2 cellular contexts compared by ENCODE assay signal in the genomic region with DNA sequence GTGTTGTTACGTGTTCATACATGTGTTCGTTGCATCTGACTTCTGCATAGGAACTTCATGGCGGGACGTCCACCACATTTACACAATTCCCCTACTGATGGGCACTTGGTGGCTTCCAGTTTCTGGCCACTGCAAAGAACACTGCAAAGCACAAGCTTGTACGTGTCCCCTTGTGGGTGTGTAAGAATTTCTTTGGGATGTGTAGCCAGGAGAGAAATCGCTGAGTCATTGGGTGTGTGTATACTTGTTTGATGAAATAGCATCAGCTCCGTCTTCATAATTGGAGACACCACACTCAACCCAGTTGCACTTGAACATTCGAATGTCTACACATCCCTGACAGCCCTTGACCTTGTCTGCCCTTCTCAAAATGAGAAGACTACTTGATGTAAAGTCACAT.
TF ChIP-seq lines count a peak whose summit lies in the region.

No MANE protein-coding gene starts in this region.

TF ChIP-seq in IMR-90, 13 proteins besides CTCF, POLR2A, EP300 and RAD21:
- TF ChIP-seq FOS (IDR thresholded peaks at IDR 0.05; ENCODE audit: low read depth, low read length) = no peak
- peak; percentile 51; the same call in 1 of the 2 replicates for TF ChIP-seq MAFK (IDR thresholded peaks at IDR 0.05; ENCODE audit: low read depth, low read length)
- no peak for TF ChIP-seq MXI1 (IDR thresholded peaks at IDR 0.05; ENCODE audit: borderline replicate concordance, low read depth, low read length)
- peak; percentile 97 for TF ChIP-seq NFE2L2 (IDR thresholded peaks at IDR 0.05; ENCODE audit: low read depth, low read length)

TF ChIP-seq in K562, 482 proteins besides CTCF, POLR2A, EP300 and RAD21:
- TF ChIP-seq DPF2 (IDR thresholded peaks at IDR 0.05) = 0 out of 2 replicates have a peak, but pooled peaks have one; percentile 36
- TF ChIP-seq BACH1 (tag; IDR thresholded peaks at IDR 0.05) = peak; percentile 82; the same call in 1 of the 2 replicates
- TF ChIP-seq SMARCA4 (IDR thresholded peaks at IDR 0.05) = peak; percentile 43; the same call in 1 of the 2 replicates
- TF ChIP-seq CCNT2 (IDR thresholded peaks at IDR 0.05; ENCODE audit: borderline replicate concordance, extremely low read depth, insufficient read length, low read depth, low read length) = no peak
- no peak for TF ChIP-seq MYC (IDR thresholded peaks at IDR 0.05; ENCODE audit: low read depth, low read length)
- TF ChIP-seq MYC (CRISPR knock-in tag; IDR thresholded peaks at IDR 0.05; ENCODE audit: borderline replicate concordance, low read depth) = no peak
- TF ChIP-seq MAFF (IDR thresholded peaks at IDR 0.05; ENCODE audit: low read length) = peak; percentile 96
- no peak for TF ChIP-seq PRMT5 (CRISPR knock-in tag; IDR thresholded peaks at IDR 0.05)
- peak; percentile 96 for TF ChIP-seq ZNF316 (IDR thresholded peaks at IDR 0.05)
- TF ChIP-seq PURB (CRISPR knock-in tag; IDR thresholded peaks at IDR 0.05; ENCODE audit: low read depth) = no peak
- 0 out of 2 replicates have a peak, but pooled peaks have one; percentile 21 for TF ChIP-seq ESRRA (IDR thresholded peaks at IDR 0.05; ENCODE audit: borderline replicate concordance, low read depth)
- TF ChIP-seq NFE2 (IDR thresholded peaks at IDR 0.05; ENCODE audit: low read depth) = peak; percentile 96
- no peak for TF ChIP-seq TEAD2 (tag; IDR thresholded peaks at IDR 0.05)
- TF ChIP-seq CTBP1 (IDR thresholded peaks at IDR 0.05; ENCODE audit: borderline replicate concordance) = peak; percentile 50; the same call in 1 of the 2 replicates
- TF ChIP-seq NFE2L1 (tag; IDR thresholded peaks at IDR 0.05; ENCODE audit: borderline replicate concordance, low read depth) = peak; percentile 95
- TF ChIP-seq MAFK (IDR thresholded peaks at IDR 0.05; ENCODE audit: low read length) = peak; percentile 93
- TF ChIP-seq C11orf30 (IDR thresholded peaks at IDR 0.05; ENCODE audit: low read depth) = peak; percentile 93
- peak; percentile 42 for TF ChIP-seq ARID1B (IDR thresholded peaks at IDR 0.05)
- TF ChIP-seq TAF7 (tag; IDR thresholded peaks at IDR 0.05) = no peak
- 0 out of 2 replicates have a peak, but pooled peaks have one; percentile 38 for TF ChIP-seq EHMT2 (IDR thresholded peaks at IDR 0.05)
- TF ChIP-seq ZNF274 (IDR thresholded peaks at IDR 0.05; ENCODE audit: borderline replicate concordance, low read depth, low read length) = no peak
- TF ChIP-seq, protein P1, sequence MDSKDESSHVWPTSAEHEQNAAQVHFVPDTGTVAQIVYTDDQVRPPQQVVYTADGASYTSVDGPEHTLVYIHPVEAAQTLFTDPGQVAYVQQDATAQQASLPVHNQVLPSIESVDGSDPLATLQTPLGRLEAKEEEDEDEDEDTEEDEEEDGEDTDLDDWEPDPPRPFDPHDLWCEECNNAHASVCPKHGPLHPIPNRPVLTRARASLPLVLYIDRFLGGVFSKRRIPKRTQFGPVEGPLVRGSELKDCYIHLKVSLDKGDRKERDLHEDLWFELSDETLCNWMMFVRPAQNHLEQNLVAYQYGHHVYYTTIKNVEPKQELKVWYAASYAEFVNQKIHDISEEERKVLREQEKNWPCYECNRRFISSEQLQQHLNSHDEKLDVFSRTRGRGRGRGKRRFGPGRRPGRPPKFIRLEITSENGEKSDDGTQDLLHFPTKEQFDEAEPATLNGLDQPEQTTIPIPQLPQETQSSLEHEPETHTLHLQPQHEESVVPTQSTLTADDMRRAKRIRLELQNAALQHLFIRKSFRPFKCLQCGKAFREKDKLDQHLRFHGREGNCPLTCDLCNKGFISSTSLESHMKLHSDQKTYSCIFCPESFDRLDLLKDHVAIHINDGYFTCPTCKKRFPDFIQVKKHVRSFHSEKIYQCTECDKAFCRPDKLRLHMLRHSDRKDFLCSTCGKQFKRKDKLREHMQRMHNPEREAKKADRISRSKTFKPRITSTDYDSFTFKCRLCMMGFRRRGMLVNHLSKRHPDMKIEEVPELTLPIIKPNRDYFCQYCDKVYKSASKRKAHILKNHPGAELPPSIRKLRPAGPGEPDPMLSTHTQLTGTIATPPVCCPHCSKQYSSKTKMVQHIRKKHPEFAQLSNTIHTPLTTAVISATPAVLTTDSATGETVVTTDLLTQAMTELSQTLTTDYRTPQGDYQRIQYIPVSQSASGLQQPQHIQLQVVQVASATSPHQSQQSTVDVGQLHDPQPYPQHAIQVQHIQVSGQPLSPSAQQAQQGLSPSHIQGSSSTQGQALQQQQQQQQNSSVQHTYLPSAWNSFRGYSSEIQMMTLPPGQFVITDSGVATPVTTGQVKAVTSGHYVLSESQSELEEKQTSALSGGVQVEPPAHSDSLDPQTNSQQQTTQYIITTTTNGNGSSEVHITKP (IDR thresholded peaks at IDR 0.05; ENCODE audit: partially characterized antibody) = peak; percentile 29
- peak; percentile 98 for TF ChIP-seq MAFG (tag; conservative IDR thresholded peaks at IDR 0.05)
- no peak for TF ChIP-seq JUND (IDR thresholded peaks at IDR 0.05; ENCODE audit: borderline replicate concordance, low read depth, low read length)
- 0 out of 3 replicates have a peak, but pooled peaks have one; percentile 28 for TF ChIP-seq JUND (tag; IDR thresholded peaks at IDR 0.05; ENCODE audit: borderline replicate concordance, low read depth, low read length)
- 0 out of 2 replicates have a peak, but pooled peaks have one; percentile 31 for TF ChIP-seq ATF7 (IDR thresholded peaks at IDR 0.05)
